In the genomic region with DNA sequence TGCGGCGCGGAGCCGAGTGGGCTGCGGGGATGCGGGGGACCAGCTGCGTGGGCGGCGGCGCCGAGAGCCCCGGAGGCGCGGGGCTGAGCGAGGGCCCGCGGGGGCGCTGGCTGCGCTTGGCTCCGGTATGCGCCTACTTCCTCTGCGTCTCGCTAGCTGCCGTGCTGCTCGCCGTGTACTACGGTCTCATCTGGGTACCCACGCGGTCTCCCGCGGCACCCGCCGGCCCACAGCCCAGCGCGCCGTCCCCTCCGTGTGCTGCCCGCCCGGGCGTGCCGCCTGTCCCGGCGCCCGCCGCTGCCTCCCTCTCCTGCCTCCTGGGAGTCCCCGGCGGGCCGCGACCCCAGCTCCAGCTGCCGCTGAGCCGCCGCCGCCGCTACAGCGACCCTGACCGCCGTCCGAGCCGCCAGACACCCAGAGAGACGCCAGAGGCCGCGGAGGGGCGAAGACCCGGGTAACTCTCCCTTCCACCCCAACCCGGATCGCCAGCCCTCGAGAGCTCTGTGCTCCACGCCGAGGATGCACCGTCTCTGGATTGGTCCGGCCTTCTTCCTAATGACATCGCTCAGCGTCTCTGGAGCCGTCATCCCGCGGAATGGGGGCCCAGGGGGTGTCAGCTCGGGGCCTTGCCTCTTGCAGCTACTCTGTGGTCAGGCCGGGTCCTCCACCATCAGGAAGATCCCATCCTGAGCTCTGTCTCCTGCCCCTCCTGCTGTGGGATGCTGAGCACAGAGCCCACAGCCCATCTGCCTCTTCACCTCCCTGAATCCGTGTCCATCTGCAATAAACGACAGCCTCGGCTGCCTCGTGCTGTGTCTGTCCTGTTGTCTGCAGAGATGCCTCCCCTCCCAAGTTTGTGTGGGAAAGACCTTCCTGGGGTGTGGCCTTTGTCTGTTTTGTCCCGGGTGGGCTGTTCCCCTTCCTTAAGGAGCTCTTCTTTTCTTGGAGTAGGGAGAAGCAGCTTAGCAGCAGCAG, we compare ENCODE assay signal across 1 cellular context.
TF ChIP-seq lines count a peak whose summit lies in the region.

No MANE protein-coding gene starts in this region.

TF ChIP-seq in GM12878, 131 proteins besides CTCF, POLR2A, EP300 and RAD21 (continued from another document and continues in another):
- TF ChIP-seq, protein P1, sequence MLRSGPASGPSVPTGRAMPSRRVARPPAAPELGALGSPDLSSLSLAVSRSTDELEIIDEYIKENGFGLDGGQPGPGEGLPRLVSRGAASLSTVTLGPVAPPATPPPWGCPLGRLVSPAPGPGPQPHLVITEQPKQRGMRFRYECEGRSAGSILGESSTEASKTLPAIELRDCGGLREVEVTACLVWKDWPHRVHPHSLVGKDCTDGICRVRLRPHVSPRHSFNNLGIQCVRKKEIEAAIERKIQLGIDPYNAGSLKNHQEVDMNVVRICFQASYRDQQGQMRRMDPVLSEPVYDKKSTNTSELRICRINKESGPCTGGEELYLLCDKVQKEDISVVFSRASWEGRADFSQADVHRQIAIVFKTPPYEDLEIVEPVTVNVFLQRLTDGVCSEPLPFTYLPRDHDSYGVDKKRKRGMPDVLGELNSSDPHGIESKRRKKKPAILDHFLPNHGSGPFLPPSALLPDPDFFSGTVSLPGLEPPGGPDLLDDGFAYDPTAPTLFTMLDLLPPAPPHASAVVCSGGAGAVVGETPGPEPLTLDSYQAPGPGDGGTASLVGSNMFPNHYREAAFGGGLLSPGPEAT (IDR thresholded peaks at IDR 0.05; ENCODE audit: low read depth), result no peak
- TF ChIP-seq HCFC1 (IDR thresholded peaks at IDR 0.05; ENCODE audit: low read length), result no peak
- no peak for TF ChIP-seq TCF7 (IDR thresholded peaks at IDR 0.05; ENCODE audit: borderline replicate concordance)
- TF ChIP-seq POLR2AphosphoS2 (IDR thresholded peaks at IDR 0.05; ENCODE audit: low read depth, low read length), result no peak
- no peak for TF ChIP-seq HDAC2 (IDR thresholded peaks at IDR 0.05)
- TF ChIP-seq NFIC (IDR thresholded peaks at IDR 0.05; ENCODE audit: low read depth, low read length), result no peak
- no peak for TF ChIP-seq CEBPZ (IDR thresholded peaks at IDR 0.05; ENCODE audit: low read depth, low read length)
- no peak for TF ChIP-seq USF2 (IDR thresholded peaks at IDR 0.05; ENCODE audit: borderline replicate concordance, low read depth, low read length)
- TF ChIP-seq, protein P2, sequence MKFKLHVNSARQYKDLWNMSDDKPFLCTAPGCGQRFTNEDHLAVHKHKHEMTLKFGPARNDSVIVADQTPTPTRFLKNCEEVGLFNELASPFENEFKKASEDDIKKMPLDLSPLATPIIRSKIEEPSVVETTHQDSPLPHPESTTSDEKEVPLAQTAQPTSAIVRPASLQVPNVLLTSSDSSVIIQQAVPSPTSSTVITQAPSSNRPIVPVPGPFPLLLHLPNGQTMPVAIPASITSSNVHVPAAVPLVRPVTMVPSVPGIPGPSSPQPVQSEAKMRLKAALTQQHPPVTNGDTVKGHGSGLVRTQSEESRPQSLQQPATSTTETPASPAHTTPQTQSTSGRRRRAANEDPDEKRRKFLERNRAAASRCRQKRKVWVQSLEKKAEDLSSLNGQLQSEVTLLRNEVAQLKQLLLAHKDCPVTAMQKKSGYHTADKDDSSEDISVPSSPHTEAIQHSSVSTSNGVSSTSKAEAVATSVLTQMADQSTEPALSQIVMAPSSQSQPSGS (IDR thresholded peaks at IDR 0.05; ENCODE audit: low read length), result no peak
- TF ChIP-seq JUND (IDR thresholded peaks at IDR 0.05; ENCODE audit: low read depth, low read length), result no peak
- TF ChIP-seq, protein P3, sequence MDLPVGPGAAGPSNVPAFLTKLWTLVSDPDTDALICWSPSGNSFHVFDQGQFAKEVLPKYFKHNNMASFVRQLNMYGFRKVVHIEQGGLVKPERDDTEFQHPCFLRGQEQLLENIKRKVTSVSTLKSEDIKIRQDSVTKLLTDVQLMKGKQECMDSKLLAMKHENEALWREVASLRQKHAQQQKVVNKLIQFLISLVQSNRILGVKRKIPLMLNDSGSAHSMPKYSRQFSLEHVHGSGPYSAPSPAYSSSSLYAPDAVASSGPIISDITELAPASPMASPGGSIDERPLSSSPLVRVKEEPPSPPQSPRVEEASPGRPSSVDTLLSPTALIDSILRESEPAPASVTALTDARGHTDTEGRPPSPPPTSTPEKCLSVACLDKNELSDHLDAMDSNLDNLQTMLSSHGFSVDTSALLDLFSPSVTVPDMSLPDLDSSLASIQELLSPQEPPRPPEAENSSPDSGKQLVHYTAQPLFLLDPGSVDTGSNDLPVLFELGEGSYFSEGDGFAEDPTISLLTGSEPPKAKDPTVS (IDR thresholded peaks at IDR 0.05; ENCODE audit: low read depth, low read length), result no peak
- no peak for TF ChIP-seq NR2C2 (IDR thresholded peaks at IDR 0.05; ENCODE audit: borderline replicate concordance, control insufficient read depth, insufficient read length, low read depth)
- no peak for TF ChIP-seq ZNF207 (IDR thresholded peaks at IDR 0.05; ENCODE audit: borderline replicate concordance)
- TF ChIP-seq, protein P4, sequence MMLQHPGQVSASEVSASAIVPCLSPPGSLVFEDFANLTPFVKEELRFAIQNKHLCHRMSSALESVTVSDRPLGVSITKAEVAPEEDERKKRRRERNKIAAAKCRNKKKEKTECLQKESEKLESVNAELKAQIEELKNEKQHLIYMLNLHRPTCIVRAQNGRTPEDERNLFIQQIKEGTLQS (IDR thresholded peaks at IDR 0.05; ENCODE audit: borderline replicate concordance, extremely low read depth, low read depth, low read length), result no peak
- TF ChIP-seq, protein P5, sequence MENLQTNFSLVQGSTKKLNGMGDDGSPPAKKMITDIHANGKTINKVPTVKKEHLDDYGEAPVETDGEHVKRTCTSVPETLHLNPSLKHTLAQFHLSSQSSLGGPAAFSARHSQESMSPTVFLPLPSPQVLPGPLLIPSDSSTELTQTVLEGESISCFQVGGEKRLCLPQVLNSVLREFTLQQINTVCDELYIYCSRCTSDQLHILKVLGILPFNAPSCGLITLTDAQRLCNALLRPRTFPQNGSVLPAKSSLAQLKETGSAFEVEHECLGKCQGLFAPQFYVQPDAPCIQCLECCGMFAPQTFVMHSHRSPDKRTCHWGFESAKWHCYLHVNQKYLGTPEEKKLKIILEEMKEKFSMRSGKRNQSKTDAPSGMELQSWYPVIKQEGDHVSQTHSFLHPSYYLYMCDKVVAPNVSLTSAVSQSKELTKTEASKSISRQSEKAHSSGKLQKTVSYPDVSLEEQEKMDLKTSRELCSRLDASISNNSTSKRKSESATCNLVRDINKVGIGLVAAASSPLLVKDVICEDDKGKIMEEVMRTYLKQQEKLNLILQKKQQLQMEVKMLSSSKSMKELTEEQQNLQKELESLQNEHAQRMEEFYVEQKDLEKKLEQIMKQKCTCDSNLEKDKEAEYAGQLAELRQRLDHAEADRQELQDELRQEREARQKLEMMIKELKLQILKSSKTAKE (IDR thresholded peaks at IDR 0.05; ENCODE audit: low read depth, poor library complexity, severe bottlenecking), result no peak
- no peak for TF ChIP-seq WRNIP1 (IDR thresholded peaks at IDR 0.05; ENCODE audit: borderline replicate concordance, low read depth, low read length)
- 0 out of 2 replicates have a peak, but pooled peaks have one; percentile 10 for TF ChIP-seq YY1 (IDR thresholded peaks at IDR 0.05; ENCODE audit: low read depth, low read length)
- TF ChIP-seq, protein P6, sequence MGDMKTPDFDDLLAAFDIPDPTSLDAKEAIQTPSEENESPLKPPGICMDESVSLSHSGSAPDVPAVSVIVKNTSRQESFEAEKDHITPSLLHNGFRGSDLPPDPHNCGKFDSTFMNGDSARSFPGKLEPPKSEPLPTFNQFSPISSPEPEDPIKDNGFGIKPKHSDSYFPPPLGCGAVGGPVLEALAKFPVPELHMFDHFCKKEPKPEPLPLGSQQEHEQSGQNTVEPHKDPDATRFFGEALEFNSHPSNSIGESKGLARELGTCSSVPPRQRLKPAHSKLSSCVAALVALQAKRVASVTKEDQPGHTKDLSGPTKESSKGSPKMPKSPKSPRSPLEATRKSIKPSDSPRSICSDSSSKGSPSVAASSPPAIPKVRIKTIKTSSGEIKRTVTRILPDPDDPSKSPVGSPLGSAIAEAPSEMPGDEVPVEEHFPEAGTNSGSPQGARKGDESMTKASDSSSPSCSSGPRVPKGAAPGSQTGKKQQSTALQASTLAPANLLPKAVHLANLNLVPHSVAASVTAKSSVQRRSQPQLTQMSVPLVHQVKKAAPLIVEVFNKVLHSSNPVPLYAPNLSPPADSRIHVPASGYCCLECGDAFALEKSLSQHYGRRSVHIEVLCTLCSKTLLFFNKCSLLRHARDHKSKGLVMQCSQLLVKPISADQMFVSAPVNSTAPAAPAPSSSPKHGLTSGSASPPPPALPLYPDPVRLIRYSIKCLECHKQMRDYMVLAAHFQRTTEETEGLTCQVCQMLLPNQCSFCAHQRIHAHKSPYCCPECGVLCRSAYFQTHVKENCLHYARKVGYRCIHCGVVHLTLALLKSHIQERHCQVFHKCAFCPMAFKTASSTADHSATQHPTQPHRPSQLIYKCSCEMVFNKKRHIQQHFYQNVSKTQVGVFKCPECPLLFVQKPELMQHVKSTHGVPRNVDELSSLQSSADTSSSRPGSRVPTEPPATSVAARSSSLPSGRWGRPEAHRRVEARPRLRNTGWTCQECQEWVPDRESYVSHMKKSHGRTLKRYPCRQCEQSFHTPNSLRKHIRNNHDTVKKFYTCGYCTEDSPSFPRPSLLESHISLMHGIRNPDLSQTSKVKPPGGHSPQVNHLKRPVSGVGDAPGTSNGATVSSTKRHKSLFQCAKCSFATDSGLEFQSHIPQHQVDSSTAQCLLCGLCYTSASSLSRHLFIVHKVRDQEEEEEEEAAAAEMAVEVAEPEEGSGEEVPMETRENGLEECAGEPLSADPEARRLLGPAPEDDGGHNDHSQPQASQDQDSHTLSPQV (IDR thresholded peaks at IDR 0.05), result no peak
- no peak for TF ChIP-seq MYB (IDR thresholded peaks at IDR 0.05; ENCODE audit: borderline replicate concordance, low read depth, low read length)
- no peak for TF ChIP-seq STAT1 (conservative IDR thresholded peaks at IDR 0.05)
- TF ChIP-seq ZNF274 (IDR thresholded peaks at IDR 0.05; ENCODE audit: insufficient read depth, insufficient read length), result no peak
- TF ChIP-seq RBBP5 (conservative IDR thresholded peaks at IDR 0.05), result no peak
- no peak for TF ChIP-seq ETV6 (conservative IDR thresholded peaks at IDR 0.05 in 1 of 2, IDR thresholded peaks at IDR 0.05 in 1 of 2; ENCODE audit: borderline replicate concordance in 1 of 2, low read depth in 1 of 2)
- TF ChIP-seq BCL11A (IDR thresholded peaks at IDR 0.05; ENCODE audit: low read depth, low read length), result no peak
- no peak for TF ChIP-seq NFYA (IDR thresholded peaks at IDR 0.05; ENCODE audit: borderline replicate concordance, low read depth, low read length)
- no peak for TF ChIP-seq KDM1A (IDR thresholded peaks at IDR 0.05; ENCODE audit: borderline replicate concordance)
- no peak for TF ChIP-seq IRF5 (IDR thresholded peaks at IDR 0.05; ENCODE audit: borderline replicate concordance)
- no peak for TF ChIP-seq PBX3 (IDR thresholded peaks at IDR 0.05; ENCODE audit: insufficient replicate concordance, low read depth, low read length)
- TF ChIP-seq LARP7 (IDR thresholded peaks at IDR 0.05), result peak; percentile 93
- TF ChIP-seq PAX8 (IDR thresholded peaks at IDR 0.05), result no peak
- TF ChIP-seq KLF5 (IDR thresholded peaks at IDR 0.05; ENCODE audit: partially characterized antibody), result no peak
